In the genomic region with DNA sequence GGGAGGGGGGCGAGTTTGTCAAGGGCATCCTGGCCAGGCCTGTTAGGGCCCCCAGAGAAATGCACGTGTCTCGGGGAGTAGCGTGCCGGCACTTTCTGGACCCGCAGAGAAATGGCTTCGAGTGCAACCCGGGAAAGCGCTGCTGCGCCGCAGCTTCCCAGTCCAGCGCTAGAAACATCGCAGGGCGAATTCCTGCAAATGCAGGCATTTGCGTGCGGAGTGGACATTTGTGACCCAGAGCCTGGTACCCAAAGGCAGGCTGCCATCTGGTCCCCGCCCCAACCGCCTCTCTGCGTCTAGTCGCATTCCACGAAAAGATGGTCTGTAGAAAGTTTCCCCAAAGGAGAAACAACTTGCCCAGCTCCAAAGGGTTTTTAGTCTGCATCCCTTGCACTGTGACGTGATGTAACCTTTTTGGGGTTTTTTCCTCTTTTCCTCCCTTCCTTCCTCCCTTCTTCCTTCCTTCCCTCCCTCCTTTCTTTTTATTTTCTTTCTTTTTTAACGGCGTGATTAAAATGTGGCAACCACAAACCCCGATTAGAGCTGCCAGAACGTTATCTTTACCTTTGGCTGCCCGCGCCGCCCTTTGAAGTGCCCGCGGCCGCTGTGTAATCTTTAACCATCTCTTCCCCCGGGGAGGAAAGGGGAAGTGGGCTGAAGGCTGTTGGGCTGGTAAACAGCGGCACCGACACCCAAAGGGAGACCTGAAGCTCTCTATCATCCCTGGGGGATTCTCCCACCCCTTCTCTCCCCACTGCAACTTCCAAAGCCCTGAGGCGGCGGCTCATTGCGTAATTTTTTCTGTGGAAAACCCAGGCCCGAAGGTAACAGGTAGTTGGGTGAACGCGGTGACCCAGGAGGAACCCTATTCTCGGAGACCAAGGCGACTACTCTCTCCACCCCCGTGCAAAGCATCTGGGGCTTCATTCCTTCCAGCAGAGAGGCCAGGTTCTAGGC, we compare ENCODE assay signal across 8 cellular contexts. TPM values are rescaled to one million over a fixed set of nuclear protein-coding genes. Genes with fewer than 3 reads are reported as not detected.
DNase-seq lines count a peak whose midpoint lies in the region; ATAC-seq, FAIRE-seq and TF ChIP-seq lines count a peak whose summit lies in the region.

No MANE protein-coding gene starts in this region.

- 15% methylated on average over 38 of the region's 44 CpGs for WGBS in K562 (ENCODE audit: insufficient coverage, low coverage, missing lambda C conversion rate)

- H3K9ac ChIP-seq in HUES6 (ENCODE audit: low read length) (peak overlapping the region; percentile 74), K562 (ENCODE audit: insufficient read depth in 1 of 2, low read depth in 2 of 2, low read length in 2 of 2) (0 out of 4 replicates have a peak overlapping the region, but pooled peaks of 1 of the 2 experiments have one; percentile 13)

- H3K9me3 ChIP-seq in HUES6 (ENCODE audit: control insufficient read depth, insufficient read depth, low read depth, low read length) (peaks cover 16% of the 10 kb centered on the region), K562 (replicated peaks; ENCODE audit: control insufficient read depth, insufficient read depth, low read depth, low read length) (0 out of 2 replicates have a peak, but pooled peaks cover 2% of the 10 kb centered on the region), lower lobe of right lung (no peaks in the 10 kb centered on the region), thoracic aorta (no peaks in the 10 kb centered on the region)

- H3K27me3 ChIP-seq in HUES6 (ENCODE audit: control insufficient read depth, insufficient read depth, low read length) (peaks cover 64% of the 10 kb centered on the region), K562 (ENCODE audit: control insufficient read depth in 2 of 2, insufficient read depth in 2 of 2, low read length in 2 of 2) (peaks cover 20 to 29% of the 10 kb centered on the region in 2 experiments), lower lobe of right lung (ENCODE audit: low read depth) (peaks cover 49% of the 10 kb centered on the region), thoracic aorta (replicated peaks; ENCODE audit: insufficient read depth) (no peaks in the 10 kb centered on the region)

- no peaks in the 10 kb centered on the region for H3K9me1 ChIP-seq in K562 (ENCODE audit: control insufficient read depth, insufficient read depth, low read length)

- H2AFZ ChIP-seq in K562 (ENCODE audit: low read depth, low read length): no peak overlapping the region

- TF ChIP-seq RAD21 in K562 (CRISPR knock-in tag; conservative IDR thresholded peaks at IDR 0.05 in 1 of 2, IDR thresholded peaks at IDR 0.05 in 1 of 2): no peak

- CTCF ChIA-PET in K562 (lab: Yijun Ruan, JAX; ENCODE audit: low intra/inter-chr PET ratio): no interaction called here

- POLR2A ChIA-PET in K562 (lab: Yijun Ruan, JAX): no interaction called here

- in situ Hi-C loops in ACHN (cut with HindIII; ENCODE audit: low pct_ligation_motif_present, low pct_unique_long_range_greater_than_20kb, low sequenced_read_pairs) (no loop called here), K562 (cut with MboI) (no loop called here)

- no peaks in the 10 kb centered on the region; the same call in 1 of the 2 replicates for H4K20me1 ChIP-seq in K562 (replicated peaks; ENCODE audit: control insufficient read depth, insufficient read depth, low read length)

- intact Hi-C loops in K562 (cut with micrococcal nuclease) (no loop called here), lower lobe of right lung (cut with DNase I) (no loop called here)

- H3K4me3 ChIP-seq in HUES6 (ENCODE audit: low read depth, low read length): peak overlapping the region; percentile 65
- H3K4me3 ChIP-seq in K562: no peak overlapping the region
- peak overlapping the region; percentile 54 for H3K4me3 ChIP-seq in lower lobe of right lung
- peak overlapping the region; percentile 79 for H3K4me3 ChIP-seq in thoracic aorta

- no peak for TF ChIP-seq CTCF in K562 (IDR thresholded peaks at IDR 0.05 in 2 of 3, conservative IDR thresholded peaks at IDR 0.05 in 1 of 3; ENCODE audit: insufficient read depth in 2 of 3, low read depth in 1 of 3, low read length in 3 of 3)
- TF ChIP-seq CTCF in lower lobe of right lung (IDR thresholded peaks at IDR 0.05): no peak
- no peak for TF ChIP-seq CTCF in thoracic aorta (IDR thresholded peaks at IDR 0.05)

- H3K27ac ChIP-seq in HUES6 (ENCODE audit: low read depth, low read length): no peak overlapping the region; the same call in 1 of the 2 replicates
- H3K27ac ChIP-seq in K562 (ENCODE audit: extremely low read depth, low read depth, low read length): no peak overlapping the region
- no peak overlapping the region for H3K27ac ChIP-seq in lower lobe of right lung
- peak overlapping the region in 1 of 2 donors; percentile 15 for H3K27ac ChIP-seq in thoracic aorta

- no peak for TF ChIP-seq POLR2A in K562 (conservative IDR thresholded peaks at IDR 0.05)

- no peak overlapping the region for H3K4me2 ChIP-seq in K562 (ENCODE audit: insufficient read depth, low read length)

- TF ChIP-seq EP300 in K562 (IDR thresholded peaks at IDR 0.05; ENCODE audit: low read length): no peak

- DNase-seq in ACHN: peak; percentile 11
- DNase-seq in K562 (ENCODE audit: extremely low read depth in 1 of 4, low spot score in 3 of 4): peak in 1 of 4 experiments; percentile 25
- no peak for DNase-seq in lower lobe of right lung
- no peak for DNase-seq in thoracic aorta (ENCODE audit: low spot score)
- no peak for DNase-seq in NCI-H510A (lab: John Stamatoyannopoulos, UW)
- DNase-seq in GOT3 (lab: John Stamatoyannopoulos, UW): no peak

- no peak for FAIRE-seq in K562 (lab: Jason Lieb, UNC)

- no TSS peak for BruUV-seq in K562 (replicated peaks; lab: Mats Ljungman, UMichigan)

- ATAC-seq in GM18508 (IDR thresholded peaks at IDR 0.05; ENCODE audit: insufficient read depth, unreplicated experiment) (peak; percentile 73), K562 (no peak), lower lobe of right lung (peak in 1 of 2 donors; percentile 49), thoracic aorta (ENCODE audit: insufficient number of reproducible peaks, low FRiP score, low read depth) (no peak)

- H3K36me3 ChIP-seq in HUES6 (ENCODE audit: control insufficient read depth, insufficient read depth, low read length) (no peaks in the 10 kb centered on the region), K562 (ENCODE audit: control insufficient read depth, insufficient read depth, low read length) (no peaks in the 10 kb centered on the region), lower lobe of right lung (no peaks in the 10 kb centered on the region), thoracic aorta (no peaks in the 10 kb centered on the region)

- no peaks in the 10 kb centered on the region for H3K79me2 ChIP-seq in K562 (ENCODE audit: control insufficient read depth, insufficient read depth, low read length)

- H3K4me1 ChIP-seq in HUES6 (ENCODE audit: control insufficient read depth, insufficient read depth, low read length) (0 out of 2 replicates have a peak, but pooled peaks cover 10% of the 10 kb centered on the region), K562 (replicated peaks in 1 of 2; ENCODE audit: control insufficient read depth in 2 of 2, insufficient read depth in 2 of 2, low read length in 2 of 2) (peaks cover 0 to 18% of the 10 kb centered on the region in 2 experiments; a peak in 3 of 5 replicates), lower lobe of right lung (peaks cover 25% of the 10 kb centered on the region), thoracic aorta (ENCODE audit: control insufficient read depth in 1 of 2, low read depth in 2 of 2) (peaks cover 0 to 10% of the 10 kb centered on the region in 2 donors)

TF ChIP-seq in K562, 482 proteins besides CTCF, POLR2A, EP300 and RAD21 (continues in another document):
- TF ChIP-seq ZNF511 (CRISPR knock-in tag; IDR thresholded peaks at IDR 0.05) (no peak), ZNF134 (CRISPR knock-in tag; conservative IDR thresholded peaks at IDR 0.05) (no peak), CEBPG (CRISPR knock-in tag; IDR thresholded peaks at IDR 0.05) (peak; percentile 27; the same call in 1 of the 2 replicates), CEBPG (tag; conservative IDR thresholded peaks at IDR 0.05 in 1 of 2, IDR thresholded peaks at IDR 0.05 in 1 of 2) (peak; percentile 51 to 81; a peak in 2 of 4 replicates), ZBTB8A (IDR thresholded peaks at IDR 0.05; ENCODE audit: partially characterized antibody) (no peak), WHSC1 (IDR thresholded peaks at IDR 0.05; ENCODE audit: low read length) (no peak), MTA2 (IDR thresholded peaks at IDR 0.05; ENCODE audit: low read depth) (no peak), SMARCC2 (IDR thresholded peaks at IDR 0.05; ENCODE audit: low read depth) (no peak)

RNA-seq across cellular contexts. Expression of gene LGR5, which starts 1.1 kb away (rescaled TPM):
- total RNA-seq in K562 (2011; cell fraction: chromatin; rRNA removed; ENCODE audit: low replicate concordance): not detected in 2 replicates
- total RNA-seq in K562 (2011; cell fraction: nucleolus; rRNA removed): not detected in 2 replicates
- total RNA-seq in K562 (2011; cell fraction: nucleoplasm; rRNA removed): not detected in 2 replicates
- not detected in 2 replicates for total RNA-seq in K562 (2014; rRNA removed)
- not detected in 2 replicates for total RNA-seq in K562 (2014; rRNA removed; fragmentation: Illumina TruSeq; extraction: Trizol)
- total RNA-seq in K562 (2015; rRNA removed; fragmentation: Illumina TruSeq; extraction: Trizol): not detected in 2 replicates
- not detected in 2 replicates for total RNA-seq in K562 (2021)
- not detected in 2 replicates for polyA plus RNA-seq in K562 (2011; rRNA removed)
- not detected in 2 replicates for polyA plus RNA-seq in K562 (2011; cell fraction: cytosol; rRNA removed)
- polyA plus RNA-seq in K562 (2011; cell fraction: nucleus; rRNA removed): not detected in 2 replicates
- polyA plus RNA-seq in K562 (2012): not detected in 2 replicates
- polyA plus RNA-seq in K562 (2014; fragmentation: Illumina TruSeq; extraction: Trizol): not detected in 2 replicates
- polyA plus RNA-seq in K562 (2014; fragmentation: Nextera tagmentation; extraction: Ambion mirVana): not detected
- polyA plus RNA-seq in K562 (2014; rRNA removed): not detected in 2 replicates
- polyA minus RNA-seq in K562 (2011; rRNA and poly(A)+ RNA removed): not detected in 2 replicates
- polyA minus RNA-seq in K562 (2011; cell fraction: cytosol; rRNA and poly(A)+ RNA removed): not detected in 2 replicates
- polyA minus RNA-seq in K562 (2011; cell fraction: nucleus; rRNA and poly(A)+ RNA removed): not detected in 2 replicates
- total RNA-seq in lower lobe of right lung: 1.2 TPM
- total RNA-seq in thoracic aorta: 1 to 10 TPM; 1.8 to 7.4 TPM
